14 cellular contexts compared by ENCODE assay signal in the genomic region with DNA sequence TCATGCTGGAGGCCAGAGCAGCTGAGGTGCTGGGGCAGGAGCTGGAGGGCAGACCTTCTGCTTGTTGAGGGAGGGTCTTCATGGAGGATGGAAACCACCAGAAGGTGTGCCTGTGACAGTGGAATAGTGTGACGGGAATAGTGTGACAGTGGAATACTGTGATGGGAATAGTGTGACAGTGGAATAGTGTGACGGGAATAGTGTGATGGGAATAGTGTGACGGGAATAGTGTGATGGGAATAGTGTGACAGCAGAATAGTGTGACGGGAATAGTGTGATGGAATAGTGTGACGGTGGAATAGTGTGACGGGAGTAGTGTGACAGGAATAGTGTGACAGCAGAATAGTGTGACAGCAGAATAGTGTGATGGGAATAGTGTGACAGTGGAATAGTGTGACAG.
A peak's percentile ranks its signal among the peaks of the same experiment; 100 is the strongest.
DNase-seq lines count a peak whose midpoint lies in the region; ATAC-seq, FAIRE-seq and TF ChIP-seq lines count a peak whose summit lies in the region.
"Had no signal": no experiment of that assay in that cellular context is flagged by ENCODE, and none has a peak within 500 bp of the region (broad histone marks: within the 10 kb centered on the region; RNA-seq: fewer than 3 reads in every experiment).

No MANE protein-coding gene starts in this region.

- H2AFZ ChIP-seq in Karpas-422 (ENCODE audit: low read length), result no peak overlapping the region

- H3K4me3 ChIP-seq in Karpas-422 (ENCODE audit: low read length) (no peak overlapping the region), epithelial cell of esophagus (ENCODE audit: low read length) (no peak overlapping the region)

- peaks cover 0 to 2% of the 10 kb centered on the region in 2 donors for H3K27me3 Mint-ChIP-seq in natural killer cell (ENCODE audit: low read depth in 2 of 2)
- H3K27me3 Mint-ChIP-seq: CD8-positive, alpha-beta memory T cell; stimulated activated naive CD8-positive, alpha-beta T cell treated with anti-CD3 and anti-CD28 coated beads, Interleukin-15, Interleukin-2, amounts not matched to agents 100 ng/mL and 50 ng/mL, for 24 hours had no signal

- no peak overlapping the region for H3K27ac ChIP-seq in Karpas-422 (ENCODE audit: low read length)

- DNase-seq in D721Med (ENCODE audit: insufficient read length, low spot score), result no peak
- peak; percentile 61 for DNase-seq in Karpas-422
- peak; percentile 8 for DNase-seq in epithelial cell of esophagus (ENCODE audit: low read depth)
- DNase-seq in natural killer cell, result no peak
- DNase-seq in COLO829 (ENCODE audit: low spot score), result no peak
- no peak for DNase-seq in stimulated activated CD4-positive, alpha-beta T cell treated with anti-CD3 and anti-CD28 coated beads, Interleukin-12 subunit alpha, Interleukin-12 subunit beta, amount 100 ng/mL, for 4 hours
- DNase-seq: CD8-positive, alpha-beta memory T cell; NCI-H2107; SHP77 treated with DMSO at 0.1 percent for 48 hours; stimulated activated CD4-positive, alpha-beta T cell treated with anti-CD3 and anti-CD28 coated beads, Interleukin-15, amount 100 ng/mL, for 24 hours had no signal

- H3K4me1 Mint-ChIP-seq in natural killer cell, result no peaks in the 10 kb centered on the region
- H3K4me1 Mint-ChIP-seq: CD8-positive, alpha-beta memory T cell; neural crest cell had no signal

- peaks cover 4% of the 10 kb centered on the region in 2 donors for H3K9me3 Mint-ChIP-seq in natural killer cell

- H3K36me3 ChIP-seq in Karpas-422 (ENCODE audit: insufficient read depth, low read length), result no peaks in the 10 kb centered on the region

- H3K4me3 Mint-ChIP-seq in natural killer cell, result no peak overlapping the region
- H3K4me3 Mint-ChIP-seq: CD8-positive, alpha-beta memory T cell; neural crest cell; stimulated activated naive CD8-positive, alpha-beta T cell treated with anti-CD3 and anti-CD28 coated beads, Interleukin-15, Interleukin-2, amounts not matched to agents 100 ng/mL and 50 ng/mL, for 24 hours had no signal

- H4K20me1 ChIP-seq in Karpas-422 (ENCODE audit: insufficient read depth, low read depth, low read length), result no peaks in the 10 kb centered on the region

- H3K9me2 ChIP-seq in Karpas-422 (replicated peaks; ENCODE audit: insufficient read depth, low read length), result no peaks in the 10 kb centered on the region

- no peak overlapping the region for H3K27ac Mint-ChIP-seq in natural killer cell
- H3K27ac Mint-ChIP-seq: CD8-positive, alpha-beta memory T cell; stimulated activated naive CD8-positive, alpha-beta T cell treated with anti-CD3 and anti-CD28 coated beads, Interleukin-15, Interleukin-2, amounts not matched to agents 100 ng/mL and 50 ng/mL, for 24 hours had no signal

- peak; percentile 15 to 62 (median 53) for ATAC-seq in natural killer cell
- ATAC-seq in HG03025 (IDR thresholded peaks at IDR 0.05; ENCODE audit: low FRiP score, unreplicated experiment), result no peak
- no peak for ATAC-seq in HG02642 (IDR thresholded peaks at IDR 0.05; ENCODE audit: poor library complexity, unreplicated experiment)

- H3K9me3 ChIP-seq in Karpas-422 (ENCODE audit: low read length), result no peaks in the 10 kb centered on the region

- H3K9ac ChIP-seq in Karpas-422 (ENCODE audit: low read length), result no peak overlapping the region

- H3K4me1 ChIP-seq in Karpas-422 (ENCODE audit: low read length), result peaks cover 29% of the 10 kb centered on the region

- no peaks in the 10 kb centered on the region for H3K36me3 Mint-ChIP-seq in natural killer cell

- no peaks in the 10 kb centered on the region for H3K27me3 ChIP-seq in Karpas-422 (ENCODE audit: low read length)

- TF ChIP-seq CTCF in D721Med (IDR thresholded peaks at IDR 0.05; ENCODE audit: insufficient read depth, missing control alignments) (no peak), epithelial cell of esophagus (IDR thresholded peaks at IDR 0.05; ENCODE audit: insufficient read depth, low read depth, low read length, missing control alignments) (no peak), natural killer cell (IDR thresholded peaks at IDR 0.05) (no peak)

- FAIRE-seq in D721Med (lab: Jason Lieb, UNC), result peak; percentile 100

- no peaks in the 10 kb centered on the region for H3K79me2 ChIP-seq in Karpas-422 (ENCODE audit: low read length)

- no peak overlapping the region for H3K4me2 ChIP-seq in Karpas-422 (ENCODE audit: low read depth, low read length, poor library complexity, severe bottlenecking)

- intact Hi-C loops in natural killer cell (cut with micrococcal nuclease), result no loop called here

Comparison
In these comparisons a context has a peak if more than half of its experiments do, and no peak if none do; other contexts are left out.
1. DNase-seq: peak in Karpas-422 (single experiment) and epithelial cell of esophagus (single experiment); none in D721Med (single experiment), natural killer cell (single experiment), COLO829 (single experiment) and stimulated activated CD4-positive, alpha-beta T cell treated with anti-CD3 and anti-CD28 coated beads, Interleukin-12 subunit alpha, Interleukin-12 subunit beta, amount 100 ng/mL, for 4 hours (single experiment).
2. ATAC-seq: peak in natural killer cell (3 of 3); none in HG03025 (single experiment) and HG02642 (single experiment).